ENCODE assay signal across 17 cellular contexts in genomic region chrX:36431819-36432218, GRCh38.
DNase-seq lines count a peak whose midpoint lies in the region; TF ChIP-seq lines count a peak whose summit lies in the region.
"Had no signal": no experiment of that assay in that cellular context is flagged by ENCODE, and none has a peak within 500 bp of the region (broad histone marks: within the 10 kb centered on the region; RNA-seq: fewer than 3 reads in every experiment).

No MANE protein-coding gene starts in this region.

- no peaks in the 10 kb centered on the region for H3K79me2 ChIP-seq in mammary epithelial cell (ENCODE audit: insufficient read depth, low read length)

- intact Hi-C loops in mammary epithelial cell (cut with micrococcal nuclease) (no loop called here), lower leg skin (cut with DNase I; ENCODE audit: low total_unique reads) (no loop called here)

- no peak for TF ChIP-seq CTCF in mammary epithelial cell (conservative IDR thresholded peaks at IDR 0.05 in 1 of 2, IDR thresholded peaks at IDR 0.05 in 1 of 2; ENCODE audit: extremely low read depth in 1 of 2, insufficient read depth in 1 of 2, low read depth in 1 of 2, low read length in 2 of 2)
- TF ChIP-seq CTCF in tibial nerve (IDR thresholded peaks at IDR 0.05) = no peak
- no peak for TF ChIP-seq CTCF in lower leg skin (IDR thresholded peaks at IDR 0.05)

- no TSS peak for BruUV-seq in mammary epithelial cell (replicated peaks; lab: Mats Ljungman, UMichigan)

- TF ChIP-seq POLR2A in tibial nerve (IDR thresholded peaks at IDR 0.05) = no peak
- no peak for TF ChIP-seq POLR2A in lower leg skin (IDR thresholded peaks at IDR 0.05)

- DNase-seq in ACHN (peak; percentile 71), OCI-M1 (lab: John Stamatoyannopoulos, UW) (peak; percentile 89), mammary epithelial cell (peak; percentile 14), left kidney (ENCODE audit: low read depth, low spot score) (peak; percentile 1), tibial nerve (ENCODE audit: low spot score in 2 of 2) (no peak), dermis blood vessel endothelial cell (no peak), D341Med (ENCODE audit: low spot score) (no peak), lower leg skin (ENCODE audit: low spot score in 2 of 2) (no peak)
- DNase-seq: activated CD4-positive, alpha-beta T cell treated with anti-CD3 and anti-CD28 coated beads for 48 hours; activated T-cell treated with anti-CD3 and anti-CD28 coated beads for 4 hours; cortex of kidney; esophagus squamous epithelium; NCI-H187; NCI-H526; stimulated activated naive B cell treated with anti-CD40 and anti-IgM and Interleukin-4, amounts not matched to agents 10 μg/mL and 1 μg/mL and 100 μg/mL, for 72 hours; T-helper 2 cell had no signal

- H3K4me3 ChIP-seq in mammary epithelial cell (replicated peaks in 1 of 3; ENCODE audit: insufficient read depth in 1 of 3, low read depth in 2 of 3, low read length in 3 of 3) (no peak overlapping the region), tibial nerve (no peak overlapping the region), lower leg skin (ENCODE audit: low read depth, poor library complexity, severe bottlenecking) (no peak overlapping the region)
- H3K4me3 ChIP-seq: esophagus squamous epithelium, skin epidermis had no signal

- CTCF ChIA-PET in mammary epithelial cell (lab: Charles Lee; ENCODE audit: low non-redundant PET) = no interaction called here

- no peaks in the 10 kb centered on the region for H4K20me1 ChIP-seq in mammary epithelial cell (ENCODE audit: insufficient read depth, low read length)

- no peak for TF ChIP-seq EP300 in tibial nerve (IDR thresholded peaks at IDR 0.05)

- H3K4me1 ChIP-seq in mammary epithelial cell (ENCODE audit: insufficient read depth, low read length) = no peaks in the 10 kb centered on the region
- no peaks in the 10 kb centered on the region for H3K4me1 ChIP-seq in tibial nerve
- H3K4me1 ChIP-seq: esophagus squamous epithelium had no signal

- H3K27me3 ChIP-seq in mammary epithelial cell (ENCODE audit: insufficient read depth, low read length) = no peaks in the 10 kb centered on the region
- H3K27me3 ChIP-seq in tibial nerve = no peaks in the 10 kb centered on the region
- H3K27me3 ChIP-seq: esophagus squamous epithelium had no signal

- no peaks in the 10 kb centered on the region for H3K36me3 ChIP-seq in mammary epithelial cell (ENCODE audit: insufficient read depth, low read length)
- no peaks in the 10 kb centered on the region for H3K36me3 ChIP-seq in tibial nerve
- H3K36me3 ChIP-seq: esophagus squamous epithelium had no signal

- dilution Hi-C loops in mammary epithelial cell (cut with HindIII; ENCODE audit: low sequenced_read_pairs) = no loop called here

- H3K9me3 ChIP-seq in mammary epithelial cell (replicated peaks; ENCODE audit: insufficient read depth, low read length) (peaks cover 3% of the 10 kb centered on the region), tibial nerve (no peaks in the 10 kb centered on the region)
- H3K9me3 ChIP-seq: esophagus squamous epithelium had no signal

- 58% methylated on average over 3 of the region's 3 CpGs for WGBS in mammary epithelial cell (ENCODE audit: low coverage, missing lambda C conversion rate)
- 62 to 70% methylated on average over 3 of the region's 3 CpGs for WGBS in tibial nerve, 2 donors
- 72% methylated on average over 3 of the region's 3 CpGs for WGBS in lower leg skin, 2 donors

- H3K9ac ChIP-seq in mammary epithelial cell (ENCODE audit: insufficient read depth, low read length) = no peak overlapping the region

- H3K27ac ChIP-seq in mammary epithelial cell (ENCODE audit: insufficient read depth, low read depth, low read length) = no peak overlapping the region
- H3K27ac ChIP-seq in tibial nerve = no peak overlapping the region
- H3K27ac ChIP-seq: esophagus squamous epithelium, skin epidermis had no signal

- in situ Hi-C loops in ACHN (cut with HindIII; ENCODE audit: low pct_ligation_motif_present, low pct_unique_long_range_greater_than_20kb, low sequenced_read_pairs) (no loop called here), mammary epithelial cell (cut with MboI; ENCODE audit: low sequenced_read_pairs in 2 of 2) (no loop called here)

- no peak overlapping the region for H3K4me2 ChIP-seq in mammary epithelial cell (ENCODE audit: insufficient read depth, low read depth, low read length)

- no peak overlapping the region for H2AFZ ChIP-seq in mammary epithelial cell (ENCODE audit: low read depth, low read length)

Comparison
In these comparisons a context has a peak if more than half of its experiments do, and no peak if none do; other contexts are left out.
1. DNase-seq: peak in ACHN (single experiment), OCI-M1 (single experiment), mammary epithelial cell (single experiment) and left kidney (single experiment); none in tibial nerve (0 of 2), dermis blood vessel endothelial cell (single experiment), D341Med (single experiment) and lower leg skin (0 of 2).